10 cellular contexts compared by ENCODE assay signal in the genomic region with DNA sequence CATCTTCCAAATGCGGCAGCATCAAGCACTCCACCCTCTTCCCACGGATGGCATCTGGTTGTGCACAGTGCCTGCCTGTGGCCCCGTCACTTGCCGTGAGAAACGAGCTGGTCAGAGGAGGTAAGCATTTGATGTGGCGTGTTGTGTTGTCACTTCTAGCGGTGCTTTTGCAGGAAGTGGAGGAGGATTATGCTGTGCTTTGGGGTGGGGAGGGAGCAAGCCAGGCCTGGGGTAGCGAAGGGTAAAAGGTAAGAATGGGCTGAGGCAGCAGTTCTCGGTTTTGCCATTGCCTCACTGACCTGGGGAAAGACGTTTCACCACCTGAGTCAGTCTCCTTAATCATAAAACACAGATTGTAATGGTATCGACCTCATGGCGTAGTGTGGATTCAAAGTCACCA. TPM values are rescaled to one million over a fixed set of nuclear protein-coding genes. Genes with fewer than 3 reads are reported as not detected.
A peak's percentile ranks its signal among the peaks of the same experiment; 100 is the strongest.
DNase-seq lines count a peak whose midpoint lies in the region; ATAC-seq and TF ChIP-seq lines count a peak whose summit lies in the region.
"Had no signal": no experiment of that assay in that cellular context is flagged by ENCODE, and none has a peak within 500 bp of the region (broad histone marks: within the 10 kb centered on the region; RNA-seq: fewer than 3 reads in every experiment).

No MANE protein-coding gene starts in this region.

- no CpG with 5 or more reads among the region's 12 CpGs for WGBS in trophoblast cell (ENCODE audit: extremely low coverage, insufficient coverage, insufficient read length)

- H3K14ac ChIP-seq in trophoblast cell (ENCODE audit: low read length): no peak overlapping the region

- no peak overlapping the region for H3K18ac ChIP-seq in trophoblast cell (ENCODE audit: low read length)

- peaks cover 25% of the 10 kb centered on the region for H3K36me3 ChIP-seq in CD8-positive, alpha-beta T cell (ENCODE audit: insufficient read depth, low read length)
- H3K36me3 ChIP-seq in trophoblast cell (ENCODE audit: control insufficient read depth in 1 of 2, insufficient read depth in 2 of 2, low read length in 2 of 2): peaks cover 45 to 47% of the 10 kb centered on the region in 2 experiments
- H3K36me3 ChIP-seq: ovary had no signal

- H3K9me3 ChIP-seq in CD8-positive, alpha-beta T cell (ENCODE audit: low read length): no peaks in the 10 kb centered on the region
- H3K9me3 ChIP-seq in trophoblast cell (ENCODE audit: insufficient read depth, low read depth, low read length): no peaks in the 10 kb centered on the region
- H3K9me3 ChIP-seq: ovary had no signal

- H3K4me1 Mint-ChIP-seq in CD8-positive, alpha-beta T cell (ENCODE audit: low read depth): peaks cover 67% of the 10 kb centered on the region
- H3K4me1 Mint-ChIP-seq in activated naive CD8-positive, alpha-beta T cell treated with anti-CD3 and anti-CD28 coated beads for 36 hours: peaks cover 62% of the 10 kb centered on the region

- H2BK12ac ChIP-seq in trophoblast cell (ENCODE audit: low read length): no peak overlapping the region

- no peak overlapping the region for H2BK5ac ChIP-seq in trophoblast cell (ENCODE audit: low read depth, low read length, poor library complexity)

- H3K36me3 Mint-ChIP-seq in CD8-positive, alpha-beta T cell: peaks cover 46% of the 10 kb centered on the region
- H3K36me3 Mint-ChIP-seq in activated naive CD8-positive, alpha-beta T cell treated with anti-CD3 and anti-CD28 coated beads for 36 hours: peaks cover 29% of the 10 kb centered on the region

- peak; percentile 46 to 83 (median 70) for DNase-seq in CD8-positive, alpha-beta T cell
- peak; percentile 63 for DNase-seq in activated CD4-positive, CD25-positive, alpha-beta regulatory T cell treated with anti-CD3 and anti-CD28 coated beads, Interleukin-2, amount 50 U/mL, for 72 hours
- DNase-seq in activated naive CD8-positive, alpha-beta T cell treated with anti-CD3 and anti-CD28 coated beads for 36 hours: peak; percentile 67
- peak; percentile 38 to 43 for DNase-seq in stimulated activated CD4-positive, alpha-beta T cell treated with anti-CD3 and anti-CD28 coated beads, Interleukin-15, amount 100 ng/mL, for 1 hour (ENCODE audit: low read depth in 1 of 2, low spot score in 1 of 2)
- DNase-seq in medulla oblongata (ENCODE audit: extremely low spot score) (no peak), AML-193 (lab: John Stamatoyannopoulos, UW) (no peak), trophoblast cell (no peak), sciatic nerve (ENCODE audit: low spot score) (no peak)
- DNase-seq: ovary had no signal

- intact Hi-C loops in CD8-positive, alpha-beta T cell (cut with DNase I, micrococcal nuclease): loop anchor here (1.0 to 5.0 kb wide), 6 partner anchors 31 to 243 kb away; partner anchors contain the start of genes PRRC2B (in 1 of the 2), RAPGEF1 (in 1 of the 2) and UCK1 (in 1 of the 2)
- intact Hi-C loops in sciatic nerve (cut with DNase I): loop anchor here (5.0 kb wide), 1 partner anchor 148 kb away; no protein-coding TSS in a partner anchor

- no peak overlapping the region for H4K12ac ChIP-seq in trophoblast cell (ENCODE audit: low read depth, low read length)

- no peaks in the 10 kb centered on the region for H3K27me3 Mint-ChIP-seq in CD8-positive, alpha-beta T cell (ENCODE audit: low read depth)
- peaks cover 4% of the 10 kb centered on the region for H3K27me3 Mint-ChIP-seq in activated naive CD8-positive, alpha-beta T cell treated with anti-CD3 and anti-CD28 coated beads for 36 hours

- H3K9me3 Mint-ChIP-seq in CD8-positive, alpha-beta T cell: no peaks in the 10 kb centered on the region
- H3K9me3 Mint-ChIP-seq in activated naive CD8-positive, alpha-beta T cell treated with anti-CD3 and anti-CD28 coated beads for 36 hours: no peaks in the 10 kb centered on the region

- H3K4ac ChIP-seq in trophoblast cell (ENCODE audit: low read depth, low read length): no peak overlapping the region

- no peak overlapping the region for H2AK5ac ChIP-seq in trophoblast cell (ENCODE audit: low read length)

- CTCF ChIA-PET in CD8-positive, alpha-beta T cell (lab: Charles Lee): interaction anchor here (0.9 to 2.1 kb wide), 8 partner anchors 9 to 322 kb away, joined by 3 to 7 read pairs (median 5); partner anchors contain the start of gene RAPGEF1

- no peak for TF ChIP-seq CTCF in CD8-positive, alpha-beta T cell (IDR thresholded peaks at IDR 0.05)

- no peak overlapping the region for H3K23ac ChIP-seq in trophoblast cell (ENCODE audit: low read length)

- H4K91ac ChIP-seq in trophoblast cell (ENCODE audit: low read depth, low read length): no peak overlapping the region

- peak overlapping the region; percentile 15 for H3K4me3 ChIP-seq in CD8-positive, alpha-beta T cell (ENCODE audit: low read depth, low read length)
- H3K4me3 ChIP-seq in trophoblast cell (ENCODE audit: low read depth, low read length): no peak overlapping the region
- H3K4me3 ChIP-seq: ovary had no signal

- H3K79me2 ChIP-seq in trophoblast cell (ENCODE audit: control insufficient read depth, insufficient read depth, low read length, poor library complexity): peaks cover 11% of the 10 kb centered on the region

- ATAC-seq in CD8-positive, alpha-beta T cell: peak; percentile 66
- ATAC-seq in sciatic nerve: no peak

- POLR2A ChIA-PET in CD8-positive, alpha-beta T cell (lab: Charles Lee): interaction anchor here (0.6 to 1.9 kb wide), 9 partner anchors 34 to 244 kb away, joined by 3 to 6 read pairs (median 4); no protein-coding TSS in a partner anchor

- H3K27ac ChIP-seq in CD8-positive, alpha-beta T cell (ENCODE audit: low read depth, low read length): peak overlapping the region; percentile 47
- no peak overlapping the region for H3K27ac ChIP-seq in trophoblast cell (ENCODE audit: low read depth, low read length)
- H3K27ac ChIP-seq: ovary had no signal

- H2AFZ ChIP-seq in trophoblast cell (ENCODE audit: insufficient read depth, low read length, poor library complexity): no peak overlapping the region

- no peak overlapping the region for H2BK120ac ChIP-seq in trophoblast cell (ENCODE audit: insufficient read depth, low read length, poor library complexity)

- peak overlapping the region; percentile 93 for H3K27ac Mint-ChIP-seq in CD8-positive, alpha-beta T cell
- H3K27ac Mint-ChIP-seq in activated naive CD8-positive, alpha-beta T cell treated with anti-CD3 and anti-CD28 coated beads for 36 hours: peak overlapping the region; percentile 91

- H3K27me3 ChIP-seq in CD8-positive, alpha-beta T cell (ENCODE audit: insufficient read depth, low read length): no peaks in the 10 kb centered on the region
- no peaks in the 10 kb centered on the region for H3K27me3 ChIP-seq in trophoblast cell (ENCODE audit: insufficient read depth, low read length)
- H3K27me3 ChIP-seq: ovary had no signal

- peak overlapping the region; percentile 94 for H3K4me3 Mint-ChIP-seq in CD8-positive, alpha-beta T cell
- peak overlapping the region; percentile 60 for H3K4me3 Mint-ChIP-seq in activated naive CD8-positive, alpha-beta T cell treated with anti-CD3 and anti-CD28 coated beads for 36 hours

- no peak overlapping the region for H3K4me2 ChIP-seq in trophoblast cell (ENCODE audit: low read length)

- H4K8ac ChIP-seq in trophoblast cell (ENCODE audit: low read depth, low read length): no peak overlapping the region

- H3K4me1 ChIP-seq in CD8-positive, alpha-beta T cell (ENCODE audit: insufficient read depth, low read length): peaks cover 43% of the 10 kb centered on the region
- H3K4me1 ChIP-seq in trophoblast cell (ENCODE audit: control insufficient read depth in 1 of 2, insufficient read depth in 2 of 2, low read length in 2 of 2): peaks cover 9 to 10% of the 10 kb centered on the region in 2 experiments

- peaks cover 8% of the 10 kb centered on the region for H3K79me1 ChIP-seq in trophoblast cell (ENCODE audit: low read length)

- H3K9ac ChIP-seq in trophoblast cell (ENCODE audit: low read length): no peak overlapping the region

RNA-seq across cellular contexts. Expression of gene POMT1, which starts 2.3 kb away (rescaled TPM):
- 10 to 100 TPM; 33.9 to 40.8 TPM for total RNA-seq in CD8-positive, alpha-beta T cell
- total RNA-seq in activated naive CD8-positive, alpha-beta T cell treated with anti-CD3 and anti-CD28 coated beads for 36 hours: 10 to 100 TPM; 19.4 to 21.5 TPM
- polyA plus RNA-seq in trophoblast cell (2013): 25.6 and 26.3 TPM in 2 replicates
- 34.7 TPM for total RNA-seq in sciatic nerve

RNA-seq across cellular contexts. Expression of gene UCK1, which starts 30.7 kb away (rescaled TPM):
- 10 to 100 TPM; 22.6 to 24.7 TPM for total RNA-seq in CD8-positive, alpha-beta T cell
- total RNA-seq in activated naive CD8-positive, alpha-beta T cell treated with anti-CD3 and anti-CD28 coated beads for 36 hours: 10 to 100 TPM; 22.1 to 23.0 TPM
- polyA plus RNA-seq in trophoblast cell (2013): 15.9 and 16.3 TPM in 2 replicates
- total RNA-seq in sciatic nerve: 26.5 TPM

RNA-seq across cellular contexts. Expression of gene PRRT1B, which starts 44.9 kb away (rescaled TPM):
- total RNA-seq in CD8-positive, alpha-beta T cell: not detected
- not detected for total RNA-seq in activated naive CD8-positive, alpha-beta T cell treated with anti-CD3 and anti-CD28 coated beads for 36 hours
- 2.8 and 3.0 TPM in 2 replicates for polyA plus RNA-seq in trophoblast cell (2013)
- total RNA-seq in sciatic nerve: not detected
- total RNA-seq: fibroblast of lung had no signal
- polyA plus RNA-seq: fibroblast of lung, ovary had no signal

Comparison
In these comparisons a context has a peak if more than half of its experiments do, and no peak if none do; other contexts are left out.
1. DNase-seq: peak in CD8-positive, alpha-beta T cell (7 of 7), activated CD4-positive, CD25-positive, alpha-beta regulatory T cell treated with anti-CD3 and anti-CD28 coated beads, Interleukin-2, amount 50 U/mL, for 72 hours (single experiment), activated naive CD8-positive, alpha-beta T cell treated with anti-CD3 and anti-CD28 coated beads for 36 hours (single experiment) and stimulated activated CD4-positive, alpha-beta T cell treated with anti-CD3 and anti-CD28 coated beads, Interleukin-15, amount 100 ng/mL, for 1 hour (2 of 2); none in medulla oblongata (single experiment), AML-193 (0 of 2), trophoblast cell (0 of 2) and sciatic nerve (single experiment).